In genomic region chr15:77715051-77715450, GRCh38 we compare ENCODE assay signal across 20 cellular contexts.
DNase-seq lines count a peak whose midpoint lies in the region; TF ChIP-seq lines count a peak whose summit lies in the region.
"Had no signal": no experiment of that assay in that cellular context is flagged by ENCODE, and none has a peak within 500 bp of the region (broad histone marks: within the 10 kb centered on the region; RNA-seq: fewer than 3 reads in every experiment).

No MANE protein-coding gene starts in this region.

- H3K79me1 ChIP-seq in mesenchymal stem cell (replicated peaks; ENCODE audit: low read length, poor library complexity, severe bottlenecking), result no peaks in the 10 kb centered on the region

- H3K9me3 ChIP-seq in A673 (ENCODE audit: low read depth, low read length, poor library complexity, severe bottlenecking) (no peaks in the 10 kb centered on the region), mesenchymal stem cell (ENCODE audit: control insufficient read depth, low read length) (no peaks in the 10 kb centered on the region), osteoblast (ENCODE audit: low read depth, low read length) (no peaks in the 10 kb centered on the region)
- H3K9me3 ChIP-seq: BLaER1 had no signal

- no peak overlapping the region for H3K9ac ChIP-seq in mesenchymal stem cell (ENCODE audit: low read length)
- H3K9ac ChIP-seq: BLaER1, GM23248 had no signal

- H3K27me3 ChIP-seq in A673 (replicated peaks; ENCODE audit: insufficient read depth, low read depth, low read length, poor library complexity) (no peaks in the 10 kb centered on the region), mesenchymal stem cell (ENCODE audit: control insufficient read depth in 1 of 2, insufficient read depth in 1 of 2, low read length in 2 of 2) (peaks cover 26 to 85% of the 10 kb centered on the region in 2 experiments), osteoblast (ENCODE audit: insufficient read depth, low read length) (peaks cover 5% of the 10 kb centered on the region)
- H3K27me3 ChIP-seq: BLaER1 had no signal

- H3K4me3 ChIP-seq in A673 (ENCODE audit: low read depth, low read length, poor library complexity, severe bottlenecking), result no peak overlapping the region
- H3K4me3 ChIP-seq in mesenchymal stem cell (ENCODE audit: insufficient read depth in 1 of 2, low read depth in 1 of 2, low read length in 2 of 2), result no peak overlapping the region
- no peak overlapping the region for H3K4me3 ChIP-seq in osteoblast (ENCODE audit: insufficient read depth, low read length)
- H3K4me3 ChIP-seq: BLaER1, GM12878, GM23248 had no signal

- no peak overlapping the region for H3K27ac Mint-ChIP-seq in activated naive CD4-positive, alpha-beta T cell treated with anti-CD3 and anti-CD28 coated beads for 36 hours
- H3K27ac Mint-ChIP-seq: B cell; CD14-positive monocyte; CD4-positive, alpha-beta T cell; CD8-positive, alpha-beta memory T cell; H9; HFFc6 had no signal

- H3K18ac ChIP-seq in mesenchymal stem cell (ENCODE audit: low read depth in 1 of 2, low read length in 2 of 2), result no peak overlapping the region

- no peak for DNase-seq in A673 (ENCODE audit: low spot score)
- no peak for DNase-seq in mesenchymal stem cell
- peak; percentile 58 for DNase-seq in osteoblast (ENCODE audit: insufficient read length, low spot score, missing footprints)
- DNase-seq in HK-2 (ENCODE audit: unreplicated experiment), result no peak
- no peak for DNase-seq in activated naive CD4-positive, alpha-beta T cell treated with anti-CD3 and anti-CD28 coated beads for 36 hours
- DNase-seq in HCEC 1CT, result no peak
- DNase-seq: CD4-positive, alpha-beta T cell; CD8-positive, alpha-beta memory T cell; DMS 273 treated with DMSO at 0.1 percent for 48 hours; DMS79; EL; GDM1; GM23248; H9; HFFc6 had no signal

- intact Hi-C loops in A673 (cut with micrococcal nuclease; ENCODE audit: unreplicated experiment), result no loop called here
- intact Hi-C loops in activated naive CD4-positive, alpha-beta T cell treated with anti-CD3 and anti-CD28 coated beads for 36 hours (cut with micrococcal nuclease), result no loop called here

- no peak overlapping the region for H2BK15ac ChIP-seq in mesenchymal stem cell (ENCODE audit: low read depth, poor library complexity, severe bottlenecking)

- H3K79me2 ChIP-seq in osteoblast (ENCODE audit: insufficient read depth, low read length), result no peaks in the 10 kb centered on the region

- H3K14ac ChIP-seq in mesenchymal stem cell (ENCODE audit: low read length in 2 of 2), result no peak overlapping the region

- no peak overlapping the region for H3K4me3 Mint-ChIP-seq in activated naive CD4-positive, alpha-beta T cell treated with anti-CD3 and anti-CD28 coated beads for 36 hours
- H3K4me3 Mint-ChIP-seq: B cell; CD14-positive monocyte; CD4-positive, alpha-beta T cell; CD8-positive, alpha-beta memory T cell; H9; HFFc6 had no signal

- H3K27ac ChIP-seq in A673 (ENCODE audit: low read depth, low read length, poor library complexity, severe bottlenecking), result peak overlapping the region; percentile 18
- H3K27ac ChIP-seq in C4-2B, result peak overlapping the region; percentile 39
- H3K27ac ChIP-seq in mesenchymal stem cell (ENCODE audit: low read length, poor library complexity, severe bottlenecking), result no peak overlapping the region
- no peak overlapping the region for H3K27ac ChIP-seq in osteoblast (ENCODE audit: low read depth, low read length)
- H3K27ac ChIP-seq: BLaER1, GM23248 had no signal

- POLR2A ChIA-PET in A673 (lab: Charles Lee; ENCODE audit: low non-redundant PET), result no interaction called here

- no peaks in the 10 kb centered on the region for H3K9me3 Mint-ChIP-seq in activated naive CD4-positive, alpha-beta T cell treated with anti-CD3 and anti-CD28 coated beads for 36 hours
- H3K9me3 Mint-ChIP-seq: CD4-positive, alpha-beta T cell; H9; HFFc6 had no signal

- H4K8ac ChIP-seq in mesenchymal stem cell (ENCODE audit: low read length), result no peak overlapping the region

- H3K23ac ChIP-seq in mesenchymal stem cell (ENCODE audit: low read length in 2 of 2), result no peak overlapping the region

- no peak overlapping the region for H3K4ac ChIP-seq in mesenchymal stem cell (ENCODE audit: low read depth in 1 of 2, low read length in 2 of 2)

- WGBS in mesenchymal stem cell, result 36% methylated on average over 5 of the region's 6 CpGs

- TF ChIP-seq CTCF in A673 (conservative IDR thresholded peaks at IDR 0.05; ENCODE audit: low read depth, low read length), result no peak
- TF ChIP-seq CTCF in C4-2B (conservative IDR thresholded peaks at IDR 0.05), result no peak
- no peak for TF ChIP-seq CTCF in osteoblast (IDR thresholded peaks at IDR 0.05; ENCODE audit: extremely low read depth, low read depth, low read length)

- H3K4me2 ChIP-seq in mesenchymal stem cell (ENCODE audit: low read length, poor library complexity, severe bottlenecking), result no peak overlapping the region
- no peak overlapping the region for H3K4me2 ChIP-seq in osteoblast (ENCODE audit: insufficient read depth, low read length)
- H3K4me2 ChIP-seq: BLaER1 had no signal

- CTCF ChIA-PET in A673 (lab: Charles Lee), result no interaction called here
- CTCF ChIA-PET in activated naive CD4-positive, alpha-beta T cell treated with anti-CD3 and anti-CD28 coated beads for 36 hours (lab: Charles Lee), result no interaction called here

- no peaks in the 10 kb centered on the region for H4K20me1 ChIP-seq in osteoblast (ENCODE audit: insufficient read depth, low read length)
- H4K20me1 ChIP-seq: BLaER1 had no signal

- H3K4me1 ChIP-seq in A673 (ENCODE audit: insufficient read depth, low read length, poor library complexity, severe bottlenecking) (peaks cover 39% of the 10 kb centered on the region), mesenchymal stem cell (ENCODE audit: control insufficient read depth, insufficient read depth, low read depth, low read length) (peaks cover 2% of the 10 kb centered on the region), osteoblast (ENCODE audit: insufficient read depth, low read length) (no peaks in the 10 kb centered on the region)

- peaks cover 4% of the 10 kb centered on the region for H3K27me3 Mint-ChIP-seq in activated naive CD4-positive, alpha-beta T cell treated with anti-CD3 and anti-CD28 coated beads for 36 hours (ENCODE audit: low read depth)

- no peak overlapping the region for H2AK5ac ChIP-seq in mesenchymal stem cell (ENCODE audit: low read length, severe bottlenecking)

- peak overlapping the region; percentile 28 for H4K91ac ChIP-seq in mesenchymal stem cell (ENCODE audit: low read length)

- no peaks in the 10 kb centered on the region for H3K36me3 ChIP-seq in A673 (ENCODE audit: insufficient read depth, low read length, poor library complexity, severe bottlenecking)
- no peaks in the 10 kb centered on the region for H3K36me3 ChIP-seq in mesenchymal stem cell (ENCODE audit: control insufficient read depth in 1 of 2, insufficient read depth in 2 of 2, low read depth in 1 of 2, low read length in 2 of 2)
- H3K36me3 ChIP-seq in osteoblast (ENCODE audit: insufficient read depth, low read length), result no peaks in the 10 kb centered on the region
- H3K36me3 ChIP-seq: BLaER1 had no signal

- H3K36me3 Mint-ChIP-seq in activated naive CD4-positive, alpha-beta T cell treated with anti-CD3 and anti-CD28 coated beads for 36 hours (ENCODE audit: low read depth), result no peaks in the 10 kb centered on the region
- H3K36me3 Mint-ChIP-seq: CD14-positive monocyte; CD8-positive, alpha-beta memory T cell had no signal

- H2AFZ ChIP-seq in mesenchymal stem cell (ENCODE audit: low read depth, low read length) (no peak overlapping the region), osteoblast (ENCODE audit: low read length) (no peak overlapping the region)
- H2AFZ ChIP-seq: GM23248 had no signal

- no TSS peak for BruUV-seq in A673 (replicated peaks; lab: Mats Ljungman, UMichigan)

- no peaks in the 10 kb centered on the region for H3K4me1 Mint-ChIP-seq in activated naive CD4-positive, alpha-beta T cell treated with anti-CD3 and anti-CD28 coated beads for 36 hours (ENCODE audit: low read depth)
- H3K4me1 Mint-ChIP-seq: B cell; CD14-positive monocyte; CD8-positive, alpha-beta memory T cell had no signal

- no peak overlapping the region for H2BK12ac ChIP-seq in mesenchymal stem cell (ENCODE audit: low read length in 2 of 2)

- no peak overlapping the region for H2BK5ac ChIP-seq in mesenchymal stem cell (ENCODE audit: low read depth, low read length, poor library complexity, severe bottlenecking)

- H2BK120ac ChIP-seq in mesenchymal stem cell (ENCODE audit: low read depth, low read length), result no peak overlapping the region

Comparison
In these comparisons a context has a peak if more than half of its experiments do, and no peak if none do; other contexts are left out.
1. H3K27ac ChIP-seq: peak in A673 (single experiment) and C4-2B (single experiment); none in mesenchymal stem cell (single experiment) and osteoblast (single experiment).